16 cellular contexts compared by ENCODE assay signal in genomic region chr14:102481791-102482238, GRCh38. TPM values are rescaled to one million over a fixed set of nuclear protein-coding genes. Genes with fewer than 3 reads are reported as not detected.
DNase-seq lines count a peak whose midpoint lies in the region.
"Had no signal": no experiment of that assay in that cellular context is flagged by ENCODE, and none has a peak within 500 bp of the region (broad histone marks: within the 10 kb centered on the region; RNA-seq: fewer than 3 reads in every experiment).

No MANE protein-coding gene starts in this region.

- peak; percentile 28 for DNase-seq in Caki2 (ENCODE audit: low read depth)
- DNase-seq in NCI-H146 (lab: John Stamatoyannopoulos, UW) = peak; percentile 58
- peak in 7 of 61 donors; percentile 11 to 50 (median 34) for DNase-seq in caudate nucleus (lab: John Stamatoyannopoulos, UW)
- peak; percentile 11 for DNase-seq in non-pigmented ciliary epithelial cell (ENCODE audit: low read depth)
- no peak for DNase-seq in SKM-1 (lab: John Stamatoyannopoulos, UW; ENCODE audit: unreplicated experiment)
- DNase-seq in COLO668 (lab: John Stamatoyannopoulos, UW; ENCODE audit: unreplicated experiment) = no peak
- no peak for DNase-seq in NCI-H2227 treated with DMSO at 0.1 percent for 48 hours (lab: John Stamatoyannopoulos, UW)
- no peak for DNase-seq in KBM-7
- DNase-seq: activated naive CD4-positive, alpha-beta T cell treated with anti-CD3 and anti-CD28 coated beads, Interleukin-2, amount 10 ng/mL, durations not matched to agents 7 days and 5 days; AML-193; cerebellar nuclear complex; NCI-H1048; ovary; SHP77; stimulated activated CD8-positive, alpha-beta memory T cell treated with anti-CD3 and anti-CD28 coated beads, Interleukin-4, amount 100 ng/mL, for 48 hours; upper lobe of left lung had no signal

- in situ Hi-C loops in Caki2 (cut with HindIII; ENCODE audit: low pct_unique_long_range_greater_than_20kb, low sequenced_read_pairs) = no loop called here
- in situ Hi-C loops in KBM-7 (cut with MboI; ENCODE audit: low pct_unique_long_range_greater_than_20kb, low sequenced_read_pairs) = no loop called here

- peak overlapping the region; percentile 14 for H3K27ac ChIP-seq in caudate nucleus (ENCODE audit: low read depth, low read length)
- H3K27ac ChIP-seq: ovary, upper lobe of left lung had no signal

RNA-seq across cellular contexts. Expression of gene ANKRD9, which starts 27.8 kb away (rescaled TPM):
- total RNA-seq in Caki2 (2014; rRNA removed; shearing (Covaris generic); ENCODE audit: low replicate concordance) = 14.1 and 27.5 TPM in 2 replicates

Comparison
In these comparisons a context has a peak if more than half of its experiments do, and no peak if none do; other contexts are left out.
1. DNase-seq: peak in Caki2 (single experiment), NCI-H146 (single experiment) and non-pigmented ciliary epithelial cell (single experiment); none in SKM-1 (single experiment), COLO668 (single experiment), NCI-H2227 treated with DMSO at 0.1 percent for 48 hours (single experiment) and KBM-7 (single experiment).